Comparison of ENCODE assay signal across 8 cellular contexts in the genomic region with DNA sequence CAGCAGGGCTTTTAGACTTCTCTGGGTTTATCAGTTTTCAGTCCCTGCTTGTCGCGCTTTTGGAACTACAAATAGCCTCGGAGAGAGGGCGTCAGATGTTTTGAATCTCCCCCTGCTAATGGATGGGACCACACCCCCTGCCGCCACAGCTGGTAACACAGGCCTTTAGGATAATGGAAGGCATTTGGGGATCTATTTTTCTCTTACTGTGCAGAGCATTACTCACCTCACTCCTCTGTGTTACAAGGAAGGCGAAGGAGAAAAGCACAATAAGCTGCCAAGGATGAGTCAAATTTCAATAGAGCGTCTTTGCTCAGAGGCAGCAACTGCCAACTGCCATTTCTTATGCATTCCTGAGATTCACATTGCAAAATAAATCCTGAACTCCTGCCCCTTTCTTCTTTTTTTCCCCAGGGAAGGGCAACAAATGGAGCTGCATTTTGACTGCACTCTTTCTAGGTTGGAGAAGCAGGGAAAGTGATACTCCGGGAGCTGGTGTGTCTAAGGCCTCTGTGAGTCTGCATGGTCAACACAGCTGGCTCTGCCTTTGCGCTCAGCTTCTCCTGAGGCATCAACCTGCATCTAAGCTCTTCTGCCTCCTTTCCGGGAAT. TPM values are rescaled to one million over a fixed set of nuclear protein-coding genes. Genes with fewer than 3 reads are reported as not detected.
DNase-seq lines count a peak whose midpoint lies in the region; ATAC-seq and TF ChIP-seq lines count a peak whose summit lies in the region.

No MANE protein-coding gene starts in this region.

- TF ChIP-seq CTCF in cardiac fibroblast (IDR thresholded peaks at IDR 0.05; ENCODE audit: low read depth, low read length): peak; percentile 48

- in situ Hi-C loops in Caki2 (cut with HindIII; ENCODE audit: low pct_unique_long_range_greater_than_20kb, low sequenced_read_pairs): loop anchor here (10.0 to 25.0 kb wide), 2 partner anchors 109 to 226 kb away; a partner anchor contains a TSS

- peak; percentile 76 for DNase-seq in Caki2 (ENCODE audit: low read depth)
- DNase-seq in LoVo (ENCODE audit: low spot score): peak; percentile 33
- DNase-seq in cardiac fibroblast (ENCODE audit: low read depth in 2 of 2): peak; percentile 97 to 98
- peak; percentile 90 for DNase-seq in myocyte (ENCODE audit: low read depth)
- no peak for DNase-seq in activated CD4-positive, alpha-beta T cell treated with anti-CD3 and anti-CD28 coated beads for 1 hour

- no peak overlapping the region for H3K4me3 ChIP-seq in cardiac fibroblast (replicated peaks in 1 of 2; ENCODE audit: low read depth in 2 of 2, low read length in 2 of 2)

- ATAC-seq in HG03565 (IDR thresholded peaks at IDR 0.05; ENCODE audit: unreplicated experiment) (no peak), HG02852 (IDR thresholded peaks at IDR 0.05; ENCODE audit: unreplicated experiment) (no peak), HG03139 (IDR thresholded peaks at IDR 0.05; ENCODE audit: unreplicated experiment) (no peak)

RNA-seq across cellular contexts. Expression of a gene that starts 31.5 kb away (rescaled TPM):
- total RNA-seq in Caki2 (2014; rRNA removed; shearing (Covaris generic); ENCODE audit: low replicate concordance): 2.2 and 7.5 TPM in 2 replicates
- total RNA-seq in myocyte: 6.5 and 9.9 TPM in 2 replicates
- 17.4 TPM for polyA plus RNA-seq in myocyte (2012)
